Comparison of ENCODE assay signal across 8 cellular contexts in genomic region chr19:6198896-6199239, GRCh38.
DNase-seq lines count a peak whose midpoint lies in the region; ATAC-seq and TF ChIP-seq lines count a peak whose summit lies in the region.

No MANE protein-coding gene starts in this region.

- H3K27me3 ChIP-seq in muscle layer of duodenum (ENCODE audit: low read depth, low read length), result no peaks in the 10 kb centered on the region

- peaks cover 0 to 9% of the 10 kb centered on the region in 2 donors for H3K4me1 ChIP-seq in muscle layer of duodenum (ENCODE audit: control insufficient read depth in 1 of 2, insufficient read depth in 2 of 2, low read length in 2 of 2)

- no TSS peak for BruUV-seq in MCF 10A (replicated peaks; lab: Mats Ljungman, UMichigan)

- peak overlapping the region; percentile 99 for H3K4me3 Mint-ChIP-seq in MCF 10A (ENCODE audit: unreplicated experiment)

- ATAC-seq in HG03460 (IDR thresholded peaks at IDR 0.05; ENCODE audit: unreplicated experiment) (peak; percentile 18), GM19351 (IDR thresholded peaks at IDR 0.05; ENCODE audit: unreplicated experiment) (no peak)

- TF ChIP-seq CTCF in GM13976 (IDR thresholded peaks at IDR 0.05; ENCODE audit: borderline replicate concordance, control extremely low read depth, extremely low read depth, insufficient read depth, missing control alignments) (no peak), MCF 10A (IDR thresholded peaks at IDR 0.05; ENCODE audit: unreplicated experiment) (no peak)

- peaks cover 17% of the 10 kb centered on the region for H3K4me1 Mint-ChIP-seq in MCF 10A (ENCODE audit: insufficient read depth, unreplicated experiment)

- H3K27ac ChIP-seq in muscle layer of duodenum (ENCODE audit: low read length), result no peak overlapping the region

- peak overlapping the region; percentile 82 for H3K27ac Mint-ChIP-seq in MCF 10A (ENCODE audit: low read depth, unreplicated experiment)

- H3K9me3 Mint-ChIP-seq in MCF 10A (ENCODE audit: unreplicated experiment), result no peaks in the 10 kb centered on the region

- no peaks in the 10 kb centered on the region for H3K27me3 Mint-ChIP-seq in MCF 10A (ENCODE audit: insufficient read depth, unreplicated experiment)

- POLR2A ChIA-PET in MCF 10A (lab: Yijun Ruan, JAX), result interaction anchor here (1.6 to 1.9 kb wide), 2 partner anchors 39 to 141 kb away, joined by 5 to 6 read pairs; no protein-coding TSS in a partner anchor

- in situ Hi-C loops in GM13976 (cut with MboI; ENCODE audit: low sequenced_read_pairs, unreplicated experiment), result no loop called here

- H3K36me3 ChIP-seq in muscle layer of duodenum (ENCODE audit: control insufficient read depth in 1 of 2, insufficient read depth in 2 of 2, low read length in 2 of 2), result no peaks in the 10 kb centered on the region

- no peaks in the 10 kb centered on the region for H3K9me3 ChIP-seq in muscle layer of duodenum (ENCODE audit: control insufficient read depth in 1 of 2, low read length in 2 of 2)

- H3K4me3 ChIP-seq in muscle layer of duodenum (ENCODE audit: low read depth in 1 of 2, low read length in 2 of 2), result peak overlapping the region; percentile 72 to 78

- intact Hi-C loops in MCF 10A (cut with micrococcal nuclease), result no loop called here

- CTCF ChIA-PET in MCF 10A (lab: Yijun Ruan, JAX), result interaction anchor here (0.6 to 1.1 kb wide), 3 partner anchors 20 to 110 kb away, joined by 3 to 7 read pairs (median 3); no protein-coding TSS in a partner anchor

- DNase-seq in GM13976 (ENCODE audit: low spot score) (peak; percentile 27), MCF 10A (ENCODE audit: unreplicated experiment) (no peak), iPS-NIHi7 (ENCODE audit: extremely low spot score) (no peak), pons (ENCODE audit: low spot score) (no peak), NCI-H187 (lab: John Stamatoyannopoulos, UW) (no peak)

- peaks cover 8% of the 10 kb centered on the region for H3K36me3 Mint-ChIP-seq in MCF 10A (ENCODE audit: insufficient read depth, unreplicated experiment)
